9 cellular contexts compared by ENCODE assay signal in genomic region chr4:52665592-52665991, GRCh38. TPM values are rescaled to one million over a fixed set of nuclear protein-coding genes. Genes with fewer than 3 reads are reported as not detected.
DNase-seq lines count a peak whose midpoint lies in the region; ATAC-seq and TF ChIP-seq lines count a peak whose summit lies in the region.
"Had no signal": no experiment of that assay in that cellular context is flagged by ENCODE, and none has a peak within 500 bp of the region (broad histone marks: within the 10 kb centered on the region; RNA-seq: fewer than 3 reads in every experiment).

No MANE protein-coding gene starts in this region.

- H3K4me1 ChIP-seq in RWPE2 (ENCODE audit: insufficient read depth, poor library complexity, severe bottlenecking), result no peaks in the 10 kb centered on the region

- TF ChIP-seq CTCF in RWPE2 (IDR thresholded peaks at IDR 0.05; ENCODE audit: poor library complexity, severe bottlenecking) (peak; percentile 20), kidney epithelial cell (IDR thresholded peaks at IDR 0.05; ENCODE audit: insufficient read depth, low read length, poor library complexity, severe bottlenecking) (peak; percentile 18)

- H3K27me3 Mint-ChIP-seq in activated naive CD4-positive, alpha-beta T cell treated with anti-CD3 and anti-CD28 coated beads, Interleukin-2, amount 10 ng/mL, durations not matched to agents 7 days and 5 days, result peaks cover 47% of the 10 kb centered on the region

- H3K4me3 Mint-ChIP-seq in activated naive CD4-positive, alpha-beta T cell treated with anti-CD3 and anti-CD28 coated beads, Interleukin-2, amount 10 ng/mL, durations not matched to agents 7 days and 5 days, result no peak overlapping the region

- no peak overlapping the region for H3K27ac Mint-ChIP-seq in activated naive CD4-positive, alpha-beta T cell treated with anti-CD3 and anti-CD28 coated beads, Interleukin-2, amount 10 ng/mL, durations not matched to agents 7 days and 5 days

- DNase-seq in RWPE2 (ENCODE audit: low spot score) (no peak), kidney epithelial cell (ENCODE audit: low read depth) (no peak), NCI-H1694 treated with DMSO at 0.1 percent for 48 hours (lab: John Stamatoyannopoulos, UW) (no peak)
- DNase-seq in activated naive CD4-positive, alpha-beta T cell treated with anti-CD3 and anti-CD28 coated beads, Interleukin-2, amount 10 ng/mL, durations not matched to agents 7 days and 5 days, result no peak
- DNase-seq in effector CD8-positive, alpha-beta T cell (lab: John Stamatoyannopoulos, UW), result no peak
- DNase-seq: left cardiac atrium had no signal

- peaks cover 2% of the 10 kb centered on the region for H3K4me1 Mint-ChIP-seq in activated naive CD4-positive, alpha-beta T cell treated with anti-CD3 and anti-CD28 coated beads, Interleukin-2, amount 10 ng/mL, durations not matched to agents 7 days and 5 days

- no peaks in the 10 kb centered on the region for H3K27me3 ChIP-seq in RWPE2 (ENCODE audit: insufficient read depth, poor library complexity, severe bottlenecking)
- H3K27me3 ChIP-seq in kidney epithelial cell (ENCODE audit: control insufficient read depth, insufficient read depth, low read length), result no peaks in the 10 kb centered on the region

- peaks cover 2% of the 10 kb centered on the region for H3K9me3 Mint-ChIP-seq in activated naive CD4-positive, alpha-beta T cell treated with anti-CD3 and anti-CD28 coated beads, Interleukin-2, amount 10 ng/mL, durations not matched to agents 7 days and 5 days

- no peak overlapping the region for H3K27ac ChIP-seq in RWPE2 (ENCODE audit: poor library complexity, severe bottlenecking)

- ATAC-seq in GM18907 (IDR thresholded peaks at IDR 0.05; ENCODE audit: unreplicated experiment) (peak; percentile 88), HG02885 (IDR thresholded peaks at IDR 0.05; ENCODE audit: poor library complexity, unreplicated experiment) (peak; percentile 86), RWPE2 (ENCODE audit: low read depth) (peak; percentile 55), GM21737 (IDR thresholded peaks at IDR 0.05; ENCODE audit: unreplicated experiment) (no peak)

- peaks cover 6% of the 10 kb centered on the region for H3K36me3 ChIP-seq in RWPE2 (ENCODE audit: low read depth)
- no peaks in the 10 kb centered on the region for H3K36me3 ChIP-seq in kidney epithelial cell (ENCODE audit: control insufficient read depth, insufficient read depth, low read length)

- H3K36me3 Mint-ChIP-seq in activated naive CD4-positive, alpha-beta T cell treated with anti-CD3 and anti-CD28 coated beads, Interleukin-2, amount 10 ng/mL, durations not matched to agents 7 days and 5 days, result peaks cover 6% of the 10 kb centered on the region

- no peaks in the 10 kb centered on the region for H3K9me3 ChIP-seq in RWPE2 (ENCODE audit: severe bottlenecking)

- CTCF ChIA-PET in activated naive CD4-positive, alpha-beta T cell treated with anti-CD3 and anti-CD28 coated beads, Interleukin-2, amount 10 ng/mL, durations not matched to agents 7 days and 5 days (lab: Charles Lee), result interaction anchor here (1.2 to 3.1 kb wide), 3 partner anchors 120 to 319 kb away, joined by 3 to 12 read pairs (median 5); no protein-coding TSS in a partner anchor

- H3K4me3 ChIP-seq in RWPE2 (ENCODE audit: severe bottlenecking), result no peak overlapping the region
- no peak overlapping the region for H3K4me3 ChIP-seq in kidney epithelial cell (ENCODE audit: low read depth, low read length)

RNA-seq across cellular contexts. Expression of gene USP46, which starts 6.5 kb away (rescaled TPM):
- 12.6 and 14.9 TPM in 2 replicates for total RNA-seq in kidney epithelial cell
